In the genomic region with DNA sequence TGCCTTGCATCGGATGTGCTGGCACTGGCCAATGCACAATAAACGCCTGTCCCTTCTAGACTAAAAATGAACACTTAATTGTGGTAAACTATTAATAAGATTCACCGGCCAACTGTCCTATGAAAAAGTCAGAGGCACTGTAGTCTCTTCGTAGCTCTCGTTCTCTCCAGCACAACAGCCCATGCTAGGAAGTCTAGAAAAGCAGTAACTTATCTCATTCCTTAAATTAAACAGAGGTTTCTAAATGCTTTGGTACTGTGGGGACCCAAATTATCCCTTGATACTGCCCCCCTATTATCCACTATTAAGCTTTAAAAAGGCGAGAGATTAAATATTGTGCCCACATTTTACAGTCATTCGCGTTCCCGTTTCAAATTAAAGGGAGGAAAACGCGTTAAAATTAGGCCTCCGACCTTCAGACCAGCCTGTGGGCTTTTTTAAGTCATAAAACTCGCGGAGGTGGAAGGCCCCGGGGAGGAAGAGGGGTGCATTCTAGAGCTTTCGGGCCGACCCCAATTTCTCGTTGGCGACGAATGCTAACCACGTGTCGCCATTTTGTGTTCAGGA, we compare ENCODE assay signal across 2 cellular contexts.
TF ChIP-seq lines count a peak whose summit lies in the region.

No MANE protein-coding gene starts in this region.

TF ChIP-seq in IMR-90, 13 proteins besides CTCF, POLR2A, EP300 and RAD21:
- TF ChIP-seq, protein P1, sequence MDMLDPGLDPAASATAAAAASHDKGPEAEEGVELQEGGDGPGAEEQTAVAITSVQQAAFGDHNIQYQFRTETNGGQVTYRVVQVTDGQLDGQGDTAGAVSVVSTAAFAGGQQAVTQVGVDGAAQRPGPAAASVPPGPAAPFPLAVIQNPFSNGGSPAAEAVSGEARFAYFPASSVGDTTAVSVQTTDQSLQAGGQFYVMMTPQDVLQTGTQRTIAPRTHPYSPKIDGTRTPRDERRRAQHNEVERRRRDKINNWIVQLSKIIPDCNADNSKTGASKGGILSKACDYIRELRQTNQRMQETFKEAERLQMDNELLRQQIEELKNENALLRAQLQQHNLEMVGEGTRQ (IDR thresholded peaks at IDR 0.05; ENCODE audit: low read depth, low read length): peak; percentile 26; the same call in 1 of the 2 replicates
- TF ChIP-seq MAFK (IDR thresholded peaks at IDR 0.05; ENCODE audit: low read depth, low read length) (no peak), MAZ (IDR thresholded peaks at IDR 0.05; ENCODE audit: borderline replicate concordance, low read depth, low read length) (no peak), NFE2L2 (IDR thresholded peaks at IDR 0.05; ENCODE audit: low read depth, low read length) (no peak), MXI1 (IDR thresholded peaks at IDR 0.05; ENCODE audit: borderline replicate concordance, low read depth, low read length) (no peak; the same call in 1 of the 2 replicates)

TF ChIP-seq in K562, 482 proteins besides CTCF, POLR2A, EP300 and RAD21 (continues in another document):
- TF ChIP-seq NR2F6 (CRISPR knock-in tag; IDR thresholded peaks at IDR 0.05) (no peak), MCM7 (IDR thresholded peaks at IDR 0.05) (no peak), HMGN3 (IDR thresholded peaks at IDR 0.05; ENCODE audit: borderline replicate concordance, extremely low read depth, insufficient read length, low read depth, low read length) (no peak), MCM5 (IDR thresholded peaks at IDR 0.05; ENCODE audit: low read depth) (no peak), FOXJ3 (CRISPR knock-in tag; IDR thresholded peaks at IDR 0.05) (no peak), LCOR (CRISPR knock-in tag; IDR thresholded peaks at IDR 0.05) (peak; percentile 49; the same call in 1 of the 2 replicates), KAT8 (IDR thresholded peaks at IDR 0.05; ENCODE audit: low read depth) (no peak), NFIC (IDR thresholded peaks at IDR 0.05) (no peak), ZNF398 (CRISPR knock-in tag; IDR thresholded peaks at IDR 0.05) (peak; percentile 61), ARHGAP35 (IDR thresholded peaks at IDR 0.05; ENCODE audit: partially characterized antibody) (no peak), WHSC1 (IDR thresholded peaks at IDR 0.05; ENCODE audit: low read length) (no peak), RUNX1 (IDR thresholded peaks at IDR 0.05; ENCODE audit: low read depth) (no peak), MGA (IDR thresholded peaks at IDR 0.05) (no peak; the same call in none of the 2 replicates), CBX1 (IDR thresholded peaks at IDR 0.05; ENCODE audit: low read depth) (no peak), ZNF584 (CRISPR knock-in tag; IDR thresholded peaks at IDR 0.05; ENCODE audit: low read depth) (no peak; the same call in 1 of the 2 replicates), ZNF644 (tag; IDR thresholded peaks at IDR 0.05; ENCODE audit: low read depth) (no peak; the same call in 1 of the 2 replicates), ZNF444 (CRISPR knock-in tag; IDR thresholded peaks at IDR 0.05) (no peak), TRIM28 (IDR thresholded peaks at IDR 0.05) (no peak), NUFIP1 (IDR thresholded peaks at IDR 0.05; ENCODE audit: partially characterized antibody) (no peak), FOXO4 (CRISPR knock-in tag; IDR thresholded peaks at IDR 0.05) (no peak), CEBPG (CRISPR knock-in tag; IDR thresholded peaks at IDR 0.05) (no peak), CEBPG (tag; conservative IDR thresholded peaks at IDR 0.05 in 1 of 2, IDR thresholded peaks at IDR 0.05 in 1 of 2) (no peak), RNF2 (IDR thresholded peaks at IDR 0.05) (no peak), TARDBP (IDR thresholded peaks at IDR 0.05) (no peak), NELFE (IDR thresholded peaks at IDR 0.05; ENCODE audit: insufficient read depth, insufficient read length) (no peak), ARID2 (IDR thresholded peaks at IDR 0.05) (no peak), ZNF165 (CRISPR knock-in tag; IDR thresholded peaks at IDR 0.05; ENCODE audit: borderline replicate concordance) (0 out of 2 replicates have a peak, but pooled peaks have one; percentile 58)
- TF ChIP-seq, protein P2, sequence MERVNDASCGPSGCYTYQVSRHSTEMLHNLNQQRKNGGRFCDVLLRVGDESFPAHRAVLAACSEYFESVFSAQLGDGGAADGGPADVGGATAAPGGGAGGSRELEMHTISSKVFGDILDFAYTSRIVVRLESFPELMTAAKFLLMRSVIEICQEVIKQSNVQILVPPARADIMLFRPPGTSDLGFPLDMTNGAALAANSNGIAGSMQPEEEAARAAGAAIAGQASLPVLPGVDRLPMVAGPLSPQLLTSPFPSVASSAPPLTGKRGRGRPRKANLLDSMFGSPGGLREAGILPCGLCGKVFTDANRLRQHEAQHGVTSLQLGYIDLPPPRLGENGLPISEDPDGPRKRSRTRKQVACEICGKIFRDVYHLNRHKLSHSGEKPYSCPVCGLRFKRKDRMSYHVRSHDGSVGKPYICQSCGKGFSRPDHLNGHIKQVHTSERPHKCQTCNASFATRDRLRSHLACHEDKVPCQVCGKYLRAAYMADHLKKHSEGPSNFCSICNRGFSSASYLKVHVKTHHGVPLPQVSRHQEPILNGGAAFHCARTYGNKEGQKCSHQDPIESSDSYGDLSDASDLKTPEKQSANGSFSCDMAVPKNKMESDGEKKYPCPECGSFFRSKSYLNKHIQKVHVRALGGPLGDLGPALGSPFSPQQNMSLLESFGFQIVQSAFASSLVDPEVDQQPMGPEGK (CRISPR knock-in tag; IDR thresholded peaks at IDR 0.05; ENCODE audit: borderline replicate concordance): peak; percentile 81
- TF ChIP-seq, protein P3, sequence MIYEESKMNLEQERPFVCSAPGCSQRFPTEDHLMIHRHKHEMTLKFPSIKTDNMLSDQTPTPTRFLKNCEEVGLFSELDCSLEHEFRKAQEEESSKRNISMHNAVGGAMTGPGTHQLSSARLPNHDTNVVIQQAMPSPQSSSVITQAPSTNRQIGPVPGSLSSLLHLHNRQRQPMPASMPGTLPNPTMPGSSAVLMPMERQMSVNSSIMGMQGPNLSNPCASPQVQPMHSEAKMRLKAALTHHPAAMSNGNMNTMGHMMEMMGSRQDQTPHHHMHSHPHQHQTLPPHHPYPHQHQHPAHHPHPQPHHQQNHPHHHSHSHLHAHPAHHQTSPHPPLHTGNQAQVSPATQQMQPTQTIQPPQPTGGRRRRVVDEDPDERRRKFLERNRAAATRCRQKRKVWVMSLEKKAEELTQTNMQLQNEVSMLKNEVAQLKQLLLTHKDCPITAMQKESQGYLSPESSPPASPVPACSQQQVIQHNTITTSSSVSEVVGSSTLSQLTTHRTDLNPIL (CRISPR knock-in tag; IDR thresholded peaks at IDR 0.05): no peak
- TF ChIP-seq, protein P1 (CRISPR knock-in tag; IDR thresholded peaks at IDR 0.05): peak; percentile 57
- TF ChIP-seq, protein P4, sequence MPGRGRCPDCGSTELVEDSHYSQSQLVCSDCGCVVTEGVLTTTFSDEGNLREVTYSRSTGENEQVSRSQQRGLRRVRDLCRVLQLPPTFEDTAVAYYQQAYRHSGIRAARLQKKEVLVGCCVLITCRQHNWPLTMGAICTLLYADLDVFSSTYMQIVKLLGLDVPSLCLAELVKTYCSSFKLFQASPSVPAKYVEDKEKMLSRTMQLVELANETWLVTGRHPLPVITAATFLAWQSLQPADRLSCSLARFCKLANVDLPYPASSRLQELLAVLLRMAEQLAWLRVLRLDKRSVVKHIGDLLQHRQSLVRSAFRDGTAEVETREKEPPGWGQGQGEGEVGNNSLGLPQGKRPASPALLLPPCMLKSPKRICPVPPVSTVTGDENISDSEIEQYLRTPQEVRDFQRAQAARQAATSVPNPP (IDR thresholded peaks at IDR 0.05; ENCODE audit: borderline replicate concordance, insufficient read depth, insufficient read length): no peak
